Comparison of ENCODE assay signal across 1 cellular context in the genomic region with DNA sequence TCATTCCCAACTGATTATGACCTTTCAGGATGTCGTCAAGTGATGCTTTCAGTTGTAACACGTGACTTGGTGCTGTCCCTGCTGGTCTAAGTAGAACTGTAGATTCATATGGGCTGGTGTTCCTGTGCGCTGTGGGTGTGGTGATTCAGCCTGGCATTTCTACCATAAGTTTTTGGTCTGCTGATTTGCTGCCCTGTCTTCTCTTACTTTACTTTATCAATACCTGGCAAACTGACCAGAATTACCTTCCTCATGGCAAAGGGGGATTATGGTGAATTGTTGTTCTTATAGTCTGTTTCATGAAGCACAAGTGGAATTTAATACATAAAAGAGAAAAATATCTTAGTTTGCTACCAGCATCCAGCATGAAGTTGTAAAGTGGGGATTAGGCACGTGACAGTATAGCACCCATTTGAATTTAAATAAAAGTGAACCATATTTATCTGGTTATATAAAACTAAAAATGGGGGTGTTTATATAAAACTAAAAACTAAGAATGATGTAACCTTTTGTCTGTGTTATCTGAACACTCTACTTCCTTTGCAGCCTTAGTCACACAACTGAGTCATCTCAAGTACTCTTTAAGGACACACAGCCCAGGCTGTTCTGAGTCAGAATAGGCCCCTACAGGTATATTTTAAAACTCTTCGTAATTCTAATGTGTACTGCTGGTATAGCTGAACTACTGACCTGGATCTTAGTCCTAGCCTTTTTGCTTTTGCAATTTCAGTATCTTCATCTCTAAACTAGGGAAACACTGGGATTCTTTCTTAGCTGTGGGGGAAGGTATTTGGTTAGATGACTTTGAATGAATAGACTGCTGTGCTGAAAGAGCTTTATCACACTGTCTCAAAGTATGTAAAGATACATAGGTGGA.
A peak's percentile ranks its signal among the peaks of the same experiment; 100 is the strongest.
TF ChIP-seq lines count a peak whose summit lies in the region.

No MANE protein-coding gene starts in this region.

TF ChIP-seq in K562, 482 proteins besides CTCF, POLR2A, EP300 and RAD21 (continued from another document and continues in another):
- TF ChIP-seq ETS1 (conservative IDR thresholded peaks at IDR 0.05; ENCODE audit: control insufficient read depth, low read depth, low read length), result no peak
- no peak for TF ChIP-seq ZFP1 (CRISPR knock-in tag; IDR thresholded peaks at IDR 0.05)
- no peak for TF ChIP-seq RFX5 (IDR thresholded peaks at IDR 0.05; ENCODE audit: low read depth, low read length)
- 0 out of 2 replicates have a peak, but pooled peaks have one; percentile 42 for TF ChIP-seq ZNF766 (CRISPR knock-in tag; conservative IDR thresholded peaks at IDR 0.05)
- TF ChIP-seq ZNF318 (IDR thresholded peaks at IDR 0.05; ENCODE audit: borderline replicate concordance in 1 of 2, low read depth in 1 of 2), result no peak
- no peak for TF ChIP-seq ZNF197 (CRISPR knock-in tag; IDR thresholded peaks at IDR 0.05; ENCODE audit: low read depth)
- no peak for TF ChIP-seq DACH1 (IDR thresholded peaks at IDR 0.05; ENCODE audit: partially characterized antibody)
- no peak for TF ChIP-seq CTBP1 (IDR thresholded peaks at IDR 0.05; ENCODE audit: borderline replicate concordance)
- TF ChIP-seq NR2C2 (CRISPR knock-in tag; IDR thresholded peaks at IDR 0.05), result no peak
- TF ChIP-seq NR2C2 (tag; IDR thresholded peaks at IDR 0.05), result peak; percentile 32; the same call in 1 of the 2 replicates
- no peak for TF ChIP-seq NRF1 (conservative IDR thresholded peaks at IDR 0.05 in 1 of 2, IDR thresholded peaks at IDR 0.05 in 1 of 2)
- TF ChIP-seq ZNF24 (IDR thresholded peaks at IDR 0.05), result no peak
- 0 out of 2 replicates have a peak, but pooled peaks have one; percentile 18 for TF ChIP-seq RAD51 (IDR thresholded peaks at IDR 0.05; ENCODE audit: borderline replicate concordance, low read depth)
- no peak for TF ChIP-seq AFF1 (IDR thresholded peaks at IDR 0.05; ENCODE audit: low read depth in 1 of 2, partially characterized antibody in 2 of 2)
- TF ChIP-seq KLF6 (CRISPR knock-in tag; IDR thresholded peaks at IDR 0.05; ENCODE audit: borderline replicate concordance), result no peak
- TF ChIP-seq, protein P1, sequence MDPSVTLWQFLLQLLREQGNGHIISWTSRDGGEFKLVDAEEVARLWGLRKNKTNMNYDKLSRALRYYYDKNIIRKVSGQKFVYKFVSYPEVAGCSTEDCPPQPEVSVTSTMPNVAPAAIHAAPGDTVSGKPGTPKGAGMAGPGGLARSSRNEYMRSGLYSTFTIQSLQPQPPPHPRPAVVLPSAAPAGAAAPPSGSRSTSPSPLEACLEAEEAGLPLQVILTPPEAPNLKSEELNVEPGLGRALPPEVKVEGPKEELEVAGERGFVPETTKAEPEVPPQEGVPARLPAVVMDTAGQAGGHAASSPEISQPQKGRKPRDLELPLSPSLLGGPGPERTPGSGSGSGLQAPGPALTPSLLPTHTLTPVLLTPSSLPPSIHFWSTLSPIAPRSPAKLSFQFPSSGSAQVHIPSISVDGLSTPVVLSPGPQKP (CRISPR knock-in tag; IDR thresholded peaks at IDR 0.05), result no peak
- 0 out of 4 replicates have a peak, but pooled peaks of 1 of the 2 experiments have one; percentile 13 for TF ChIP-seq KDM1A (IDR thresholded peaks at IDR 0.05)
- TF ChIP-seq MCM5 (IDR thresholded peaks at IDR 0.05; ENCODE audit: low read depth), result no peak
- peak; percentile 99 for TF ChIP-seq FOSL1 (tag; conservative IDR thresholded peaks at IDR 0.05)
- no peak for TF ChIP-seq HDAC1 (IDR thresholded peaks at IDR 0.05)
- no peak for TF ChIP-seq SRSF7 (optimal IDR thresholded peaks at IDR 0.05; ENCODE audit: low read depth, low read length)
- TF ChIP-seq, protein P2, sequence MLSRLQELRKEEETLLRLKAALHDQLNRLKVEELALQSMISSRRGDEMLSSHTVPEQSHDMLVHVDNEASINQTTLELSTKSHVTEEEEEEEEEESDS (CRISPR knock-in tag; IDR thresholded peaks at IDR 0.05), result no peak
- no peak for TF ChIP-seq STAT5B (CRISPR knock-in tag; IDR thresholded peaks at IDR 0.05)
- TF ChIP-seq, protein P3, sequence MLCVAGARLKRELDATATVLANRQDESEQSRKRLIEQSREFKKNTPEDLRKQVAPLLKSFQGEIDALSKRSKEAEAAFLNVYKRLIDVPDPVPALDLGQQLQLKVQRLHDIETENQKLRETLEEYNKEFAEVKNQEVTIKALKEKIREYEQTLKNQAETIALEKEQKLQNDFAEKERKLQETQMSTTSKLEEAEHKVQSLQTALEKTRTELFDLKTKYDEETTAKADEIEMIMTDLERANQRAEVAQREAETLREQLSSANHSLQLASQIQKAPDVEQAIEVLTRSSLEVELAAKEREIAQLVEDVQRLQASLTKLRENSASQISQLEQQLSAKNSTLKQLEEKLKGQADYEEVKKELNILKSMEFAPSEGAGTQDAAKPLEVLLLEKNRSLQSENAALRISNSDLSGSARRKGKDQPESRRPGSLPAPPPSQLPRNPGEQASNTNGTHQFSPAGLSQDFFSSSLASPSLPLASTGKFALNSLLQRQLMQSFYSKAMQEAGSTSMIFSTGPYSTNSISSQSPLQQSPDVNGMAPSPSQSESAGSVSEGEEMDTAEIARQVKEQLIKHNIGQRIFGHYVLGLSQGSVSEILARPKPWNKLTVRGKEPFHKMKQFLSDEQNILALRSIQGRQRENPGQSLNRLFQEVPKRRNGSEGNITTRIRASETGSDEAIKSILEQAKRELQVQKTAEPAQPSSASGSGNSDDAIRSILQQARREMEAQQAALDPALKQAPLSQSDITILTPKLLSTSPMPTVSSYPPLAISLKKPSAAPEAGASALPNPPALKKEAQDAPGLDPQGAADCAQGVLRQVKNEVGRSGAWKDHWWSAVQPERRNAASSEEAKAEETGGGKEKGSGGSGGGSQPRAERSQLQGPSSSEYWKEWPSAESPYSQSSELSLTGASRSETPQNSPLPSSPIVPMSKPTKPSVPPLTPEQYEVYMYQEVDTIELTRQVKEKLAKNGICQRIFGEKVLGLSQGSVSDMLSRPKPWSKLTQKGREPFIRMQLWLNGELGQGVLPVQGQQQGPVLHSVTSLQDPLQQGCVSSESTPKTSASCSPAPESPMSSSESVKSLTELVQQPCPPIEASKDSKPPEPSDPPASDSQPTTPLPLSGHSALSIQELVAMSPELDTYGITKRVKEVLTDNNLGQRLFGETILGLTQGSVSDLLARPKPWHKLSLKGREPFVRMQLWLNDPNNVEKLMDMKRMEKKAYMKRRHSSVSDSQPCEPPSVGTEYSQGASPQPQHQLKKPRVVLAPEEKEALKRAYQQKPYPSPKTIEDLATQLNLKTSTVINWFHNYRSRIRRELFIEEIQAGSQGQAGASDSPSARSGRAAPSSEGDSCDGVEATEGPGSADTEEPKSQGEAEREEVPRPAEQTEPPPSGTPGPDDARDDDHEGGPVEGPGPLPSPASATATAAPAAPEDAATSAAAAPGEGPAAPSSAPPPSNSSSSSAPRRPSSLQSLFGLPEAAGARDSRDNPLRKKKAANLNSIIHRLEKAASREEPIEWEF (CRISPR knock-in tag; IDR thresholded peaks at IDR 0.05), result no peak
- no peak for TF ChIP-seq FOXP4 (CRISPR knock-in tag; IDR thresholded peaks at IDR 0.05; ENCODE audit: borderline replicate concordance)
- no peak for TF ChIP-seq BRD9 (IDR thresholded peaks at IDR 0.05; ENCODE audit: low read depth, partially characterized antibody)
- TF ChIP-seq NR1H2 (CRISPR knock-in tag; IDR thresholded peaks at IDR 0.05), result no peak
- no peak for TF ChIP-seq SMARCB1 (IDR thresholded peaks at IDR 0.05; ENCODE audit: insufficient read length, low read depth)
- TF ChIP-seq MEF2D (tag; conservative IDR thresholded peaks at IDR 0.05; ENCODE audit: low read depth), result 0 out of 2 replicates have a peak, but pooled peaks have one; percentile 24
- TF ChIP-seq HNRNPH1 (optimal IDR thresholded peaks at IDR 0.05; ENCODE audit: low read depth, low read length), result no peak
- no peak for TF ChIP-seq ESRRA (IDR thresholded peaks at IDR 0.05; ENCODE audit: borderline replicate concordance, low read depth)
- TF ChIP-seq NFE2 (IDR thresholded peaks at IDR 0.05; ENCODE audit: low read depth), result peak; percentile 54
